Comparison of ENCODE assay signal across 22 cellular contexts in the genomic region with DNA sequence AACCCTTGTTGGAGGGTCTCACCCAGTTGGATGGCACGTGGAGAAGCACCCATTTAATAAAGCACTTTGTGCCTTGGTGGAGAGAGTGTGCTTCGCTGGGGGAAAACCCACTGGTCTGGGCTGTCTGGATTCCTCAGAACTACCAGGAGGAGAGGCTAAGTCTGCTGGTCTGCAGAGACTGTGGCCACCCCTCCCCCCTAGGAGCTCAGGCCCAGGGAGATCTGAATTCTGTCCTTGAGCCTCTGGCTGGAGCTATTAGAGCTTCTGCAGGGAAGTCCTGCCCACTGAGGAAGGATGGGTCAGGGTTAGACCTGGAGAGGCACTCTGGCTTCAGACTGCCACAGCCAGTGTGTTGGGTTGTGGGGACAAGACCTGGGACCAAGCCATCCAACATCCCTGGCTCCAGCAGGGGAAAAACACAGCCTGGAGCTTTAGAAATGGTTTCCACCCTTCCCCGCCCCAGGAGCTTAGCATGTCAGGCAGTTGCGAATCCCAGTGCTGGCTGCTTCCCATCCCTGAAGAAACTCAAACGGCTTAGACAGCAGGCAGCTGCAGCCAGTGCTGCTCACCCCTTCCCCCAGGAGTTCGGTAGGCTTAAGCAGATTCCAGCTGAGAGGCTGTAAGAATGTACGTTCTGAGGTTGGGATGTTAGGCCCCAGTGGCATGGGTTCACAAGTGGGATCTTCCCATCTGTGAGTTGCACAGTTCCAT.
DNase-seq lines count a peak whose midpoint lies in the region; ATAC-seq and TF ChIP-seq lines count a peak whose summit lies in the region.
"Had no signal": no experiment of that assay in that cellular context is flagged by ENCODE, and none has a peak within 500 bp of the region (broad histone marks: within the 10 kb centered on the region; RNA-seq: fewer than 3 reads in every experiment).

No MANE protein-coding gene starts in this region.

- H3K36me3 ChIP-seq in SJCRH30, result no peaks in the 10 kb centered on the region
- H3K36me3 ChIP-seq in right lobe of liver, result no peaks in the 10 kb centered on the region
- H3K36me3 ChIP-seq: brain microvascular endothelial cell, upper lobe of left lung had no signal

- H3K4me1 ChIP-seq in SJCRH30, result no peaks in the 10 kb centered on the region
- H3K4me1 ChIP-seq in right lobe of liver, result no peaks in the 10 kb centered on the region
- H3K4me1 ChIP-seq: upper lobe of left lung had no signal

- intact Hi-C loops in right lobe of liver (cut with DNase I), result no loop called here

- TF ChIP-seq CTCF in fibroblast of the aortic adventitia (IDR thresholded peaks at IDR 0.05; ENCODE audit: insufficient read depth, low read length), result no peak
- no peak for TF ChIP-seq CTCF in right lobe of liver (IDR thresholded peaks at IDR 0.05)
- no peak for TF ChIP-seq CTCF in GM20000 (IDR thresholded peaks at IDR 0.05; ENCODE audit: extremely low read depth, missing control alignments)

- H3K9me3 ChIP-seq in SJCRH30 (replicated peaks) (peaks cover 9% of the 10 kb centered on the region; the same call in 1 of the 2 replicates), right lobe of liver (no peaks in the 10 kb centered on the region)

- WGBS in right lobe of liver (ENCODE audit: insufficient coverage, low coverage, low lambda C conversion rate, missing lambda C conversion rate), result no CpG with 5 or more reads among the region's 7 CpGs

- DNase-seq in D341Med (ENCODE audit: low spot score) (peak; percentile 43), SJCRH30 (peak; percentile 33 to 37), fibroblast of the aortic adventitia (ENCODE audit: low read depth) (peak; percentile 52), myocyte (ENCODE audit: low read depth) (peak; percentile 24), right lobe of liver (no peak), GM20000 (ENCODE audit: low spot score) (no peak), CD1c-positive myeloid dendritic cell (ENCODE audit: extremely low spot score) (no peak)
- DNase-seq: activated CD4-positive, alpha-beta T cell treated with anti-CD3 and anti-CD28 coated beads for 48 hours; activated T-cell treated with anti-CD3 and anti-CD28 coated beads, Interleukin-2, amount 50 U/mL, for 4 hours; AML-193; brain microvascular endothelial cell; GF-D8; glutamatergic neuron; GOT3; left colon; NCI-H187 treated with DMSO at 0.1 percent for 48 hours; T-helper 2 cell had no signal

- H3K27me3 ChIP-seq in SJCRH30 (no peaks in the 10 kb centered on the region), right lobe of liver (no peaks in the 10 kb centered on the region)
- H3K27me3 ChIP-seq: brain microvascular endothelial cell, upper lobe of left lung had no signal

- no peak overlapping the region for H3K27ac ChIP-seq in SJCRH30
- H3K27ac ChIP-seq in right lobe of liver, result no peak overlapping the region
- H3K27ac ChIP-seq: brain microvascular endothelial cell, HL-60, RWPE1, upper lobe of left lung had no signal

- ATAC-seq in right lobe of liver, result no peak
- ATAC-seq in HG03108 (IDR thresholded peaks at IDR 0.05; ENCODE audit: unreplicated experiment), result no peak
- ATAC-seq: activated T-cell treated with anti-CD3 and anti-CD28 coated beads, Interleukin-2, amount 50 U/mL, for 4 hours; left colon; SK-N-SH treated with all-trans-retinoic acid at 6 μM for 48 hours had no signal

- H3K4me3 ChIP-seq in SJCRH30 (no peak overlapping the region), fibroblast of the aortic adventitia (ENCODE audit: low read depth, low read length) (no peak overlapping the region), right lobe of liver (no peak overlapping the region)
- H3K4me3 ChIP-seq: upper lobe of left lung had no signal

- no peak for TF ChIP-seq POLR2A in right lobe of liver (IDR thresholded peaks at IDR 0.05)

Comparison
In these comparisons a context has a peak if more than half of its experiments do, and no peak if none do; other contexts are left out.
1. DNase-seq: peak in D341Med (single experiment), SJCRH30 (2 of 2), fibroblast of the aortic adventitia (single experiment) and myocyte (single experiment); none in right lobe of liver (0 of 3), GM20000 (single experiment) and CD1c-positive myeloid dendritic cell (single experiment).